Comparison of ENCODE assay signal across 1 cellular context in the genomic region with DNA sequence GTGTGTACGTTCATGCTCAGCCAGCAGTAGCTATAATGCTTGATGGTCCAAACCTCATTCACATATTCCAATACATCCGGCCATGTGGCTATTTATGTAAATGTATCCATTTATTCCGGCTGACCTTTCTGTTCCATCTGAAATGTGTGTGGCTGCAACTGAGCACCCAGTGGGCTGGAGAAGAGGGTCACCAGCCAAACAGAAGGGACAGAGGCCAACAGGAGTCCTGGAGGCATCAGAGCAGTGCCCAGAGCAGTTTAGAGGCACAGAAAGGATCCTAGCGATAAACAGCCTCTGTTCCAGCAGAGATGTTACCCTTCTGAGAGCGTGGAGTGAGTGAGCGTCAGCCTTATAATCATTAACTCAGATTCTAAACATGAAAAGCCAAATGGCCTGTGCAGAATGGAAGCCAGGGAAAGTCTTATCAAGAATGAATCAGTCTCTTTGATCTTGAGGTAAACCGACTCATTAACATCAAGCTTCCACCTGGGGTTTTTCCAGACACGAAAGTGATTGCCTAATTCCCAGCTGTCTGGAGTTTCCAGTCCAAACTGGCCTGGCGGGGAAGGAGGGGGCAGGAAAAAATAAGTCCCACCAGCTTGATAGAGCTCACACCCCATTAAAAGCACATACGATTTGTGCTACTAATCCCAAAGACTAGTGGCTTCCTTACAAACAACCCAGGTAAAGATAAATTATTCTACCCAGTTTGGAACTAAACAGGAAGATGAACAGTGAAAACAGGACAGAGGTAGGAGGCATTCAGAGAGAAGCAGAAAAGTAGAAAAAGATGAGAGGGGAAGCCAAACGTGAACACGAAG.
TF ChIP-seq lines count a peak whose summit lies in the region.

No MANE protein-coding gene starts in this region.

TF ChIP-seq in HepG2, 621 proteins besides CTCF, POLR2A, EP300 and RAD21 (continued from another document and continues in another):
- TF ChIP-seq, protein P1, sequence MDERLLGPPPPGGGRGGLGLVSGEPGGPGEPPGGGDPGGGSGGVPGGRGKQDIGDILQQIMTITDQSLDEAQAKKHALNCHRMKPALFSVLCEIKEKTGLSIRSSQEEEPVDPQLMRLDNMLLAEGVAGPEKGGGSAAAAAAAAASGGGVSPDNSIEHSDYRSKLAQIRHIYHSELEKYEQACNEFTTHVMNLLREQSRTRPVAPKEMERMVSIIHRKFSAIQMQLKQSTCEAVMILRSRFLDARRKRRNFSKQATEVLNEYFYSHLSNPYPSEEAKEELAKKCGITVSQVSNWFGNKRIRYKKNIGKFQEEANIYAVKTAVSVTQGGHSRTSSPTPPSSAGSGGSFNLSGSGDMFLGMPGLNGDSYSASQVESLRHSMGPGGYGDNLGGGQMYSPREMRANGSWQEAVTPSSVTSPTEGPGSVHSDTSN (CRISPR knock-in tag; IDR thresholded peaks at IDR 0.05), result no peak
- TF ChIP-seq ZNF629 (CRISPR knock-in tag; conservative IDR thresholded peaks at IDR 0.05), result no peak
- TF ChIP-seq ZKSCAN1 (IDR thresholded peaks at IDR 0.05; ENCODE audit: low read length), result peak; percentile 31; the same call in 1 of the 2 replicates
- TF ChIP-seq SAP130 (CRISPR knock-in tag; IDR thresholded peaks at IDR 0.05; ENCODE audit: low read depth), result peak; percentile 85; the same call in 1 of the 2 replicates
- peak; percentile 30; the same call in 1 of the 2 replicates for TF ChIP-seq GTF3A (CRISPR knock-in tag; conservative IDR thresholded peaks at IDR 0.05)
- TF ChIP-seq, protein P2, sequence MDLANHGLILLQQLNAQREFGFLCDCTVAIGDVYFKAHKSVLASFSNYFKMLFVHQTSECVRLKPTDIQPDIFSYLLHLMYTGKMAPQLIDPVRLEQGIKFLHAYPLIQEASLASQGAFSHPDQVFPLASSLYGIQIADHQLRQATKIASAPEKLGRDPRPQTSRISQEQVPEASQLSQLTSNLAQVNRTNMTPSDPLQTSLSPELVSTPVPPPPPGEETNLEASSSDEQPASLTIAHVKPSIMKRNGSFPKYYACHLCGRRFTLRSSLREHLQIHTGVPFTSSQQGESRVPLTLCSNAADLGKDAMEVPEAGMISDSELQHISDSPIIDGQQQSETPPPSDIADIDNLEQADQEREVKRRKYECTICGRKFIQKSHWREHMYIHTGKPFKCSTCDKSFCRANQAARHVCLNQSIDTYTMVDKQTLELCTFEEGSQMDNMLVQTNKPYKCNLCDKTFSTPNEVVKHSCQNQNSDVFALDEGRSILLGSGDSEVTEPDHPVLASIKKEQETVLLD (CRISPR knock-in tag; IDR thresholded peaks at IDR 0.05; ENCODE audit: low read depth), result no peak
- peak; percentile 66 for TF ChIP-seq POGZ (CRISPR knock-in tag; IDR thresholded peaks at IDR 0.05)
- no peak for TF ChIP-seq THYN1 (CRISPR knock-in tag; IDR thresholded peaks at IDR 0.05; ENCODE audit: borderline replicate concordance, low read depth)
- TF ChIP-seq ZNF747 (CRISPR knock-in tag; IDR thresholded peaks at IDR 0.05; ENCODE audit: borderline replicate concordance), result no peak
- peak; percentile 59; the same call in 1 of the 2 replicates for TF ChIP-seq DMAP1 (CRISPR knock-in tag; IDR thresholded peaks at IDR 0.05)
- TF ChIP-seq POLR2G (IDR thresholded peaks at IDR 0.05; ENCODE audit: low read depth, low read length), result peak; percentile 77
- no peak for TF ChIP-seq MTF1 (CRISPR knock-in tag; IDR thresholded peaks at IDR 0.05)
- TF ChIP-seq ZNF776 (CRISPR knock-in tag; IDR thresholded peaks at IDR 0.05), result no peak
- TF ChIP-seq, protein P3, sequence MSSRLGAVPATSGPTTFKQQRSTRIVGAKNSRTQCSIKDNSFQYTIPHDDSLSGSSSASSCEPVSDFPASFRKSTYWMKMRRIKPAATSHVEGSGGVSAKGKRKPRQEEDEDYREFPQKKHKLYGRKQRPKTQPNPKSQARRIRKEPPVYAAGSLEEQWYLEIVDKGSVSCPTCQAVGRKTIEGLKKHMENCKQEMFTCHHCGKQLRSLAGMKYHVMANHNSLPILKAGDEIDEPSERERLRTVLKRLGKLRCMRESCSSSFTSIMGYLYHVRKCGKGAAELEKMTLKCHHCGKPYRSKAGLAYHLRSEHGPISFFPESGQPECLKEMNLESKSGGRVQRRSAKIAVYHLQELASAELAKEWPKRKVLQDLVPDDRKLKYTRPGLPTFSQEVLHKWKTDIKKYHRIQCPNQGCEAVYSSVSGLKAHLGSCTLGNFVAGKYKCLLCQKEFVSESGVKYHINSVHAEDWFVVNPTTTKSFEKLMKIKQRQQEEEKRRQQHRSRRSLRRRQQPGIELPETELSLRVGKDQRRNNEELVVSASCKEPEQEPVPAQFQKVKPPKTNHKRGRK (CRISPR knock-in tag; IDR thresholded peaks at IDR 0.05), result no peak
- no peak for TF ChIP-seq SOX6 (IDR thresholded peaks at IDR 0.05)
- peak; percentile 90 for TF ChIP-seq SOX6 (CRISPR knock-in tag; IDR thresholded peaks at IDR 0.05)
- no peak for TF ChIP-seq ZNF660 (CRISPR knock-in tag; IDR thresholded peaks at IDR 0.05; ENCODE audit: borderline replicate concordance, low read depth)
- TF ChIP-seq HNRNPLL (IDR thresholded peaks at IDR 0.05; ENCODE audit: low read depth, low read length, poor library complexity, severe bottlenecking), result no peak
- TF ChIP-seq ZNF737 (CRISPR knock-in tag; IDR thresholded peaks at IDR 0.05; ENCODE audit: borderline replicate concordance), result no peak
- no peak for TF ChIP-seq MAFK (conservative IDR thresholded peaks at IDR 0.05 in 1 of 2, IDR thresholded peaks at IDR 0.05 in 1 of 2; ENCODE audit: low read length in 2 of 2)
- no peak for TF ChIP-seq ZNF234 (CRISPR knock-in tag; conservative IDR thresholded peaks at IDR 0.05)
- peak; percentile 77 for TF ChIP-seq SALL1 (CRISPR knock-in tag; IDR thresholded peaks at IDR 0.05)
- TF ChIP-seq HNRNPK (IDR thresholded peaks at IDR 0.05; ENCODE audit: low read depth, low read length, poor library complexity, severe bottlenecking), result no peak
- TF ChIP-seq, protein P4, sequence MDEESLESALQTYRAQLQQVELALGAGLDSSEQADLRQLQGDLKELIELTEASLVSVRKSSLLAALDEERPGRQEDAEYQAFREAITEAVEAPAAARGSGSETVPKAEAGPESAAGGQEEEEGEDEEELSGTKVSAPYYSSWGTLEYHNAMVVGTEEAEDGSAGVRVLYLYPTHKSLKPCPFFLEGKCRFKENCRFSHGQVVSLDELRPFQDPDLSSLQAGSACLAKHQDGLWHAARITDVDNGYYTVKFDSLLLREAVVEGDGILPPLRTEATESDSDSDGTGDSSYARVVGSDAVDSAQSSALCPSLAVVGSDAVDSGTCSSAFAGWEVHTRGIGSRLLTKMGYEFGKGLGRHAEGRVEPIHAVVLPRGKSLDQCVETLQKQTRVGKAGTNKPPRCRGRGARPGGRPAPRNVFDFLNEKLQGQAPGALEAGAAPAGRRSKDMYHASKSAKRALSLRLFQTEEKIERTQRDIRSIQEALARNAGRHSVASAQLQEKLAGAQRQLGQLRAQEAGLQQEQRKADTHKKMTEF (CRISPR knock-in tag; IDR thresholded peaks at IDR 0.05), result peak; percentile 90
- TF ChIP-seq MEIS2 (CRISPR knock-in tag; IDR thresholded peaks at IDR 0.05), result peak; percentile 26; the same call in 1 of the 2 replicates
- TF ChIP-seq ZFP36 (IDR thresholded peaks at IDR 0.05; ENCODE audit: borderline replicate concordance, low read depth, low read length, partially characterized antibody), result no peak
- no peak for TF ChIP-seq KLF9 (CRISPR knock-in tag; IDR thresholded peaks at IDR 0.05; ENCODE audit: low read depth)
- peak; percentile 38; the same call in 1 of the 2 replicates for TF ChIP-seq KDM4B (CRISPR knock-in tag; IDR thresholded peaks at IDR 0.05)
- TF ChIP-seq, protein P5, sequence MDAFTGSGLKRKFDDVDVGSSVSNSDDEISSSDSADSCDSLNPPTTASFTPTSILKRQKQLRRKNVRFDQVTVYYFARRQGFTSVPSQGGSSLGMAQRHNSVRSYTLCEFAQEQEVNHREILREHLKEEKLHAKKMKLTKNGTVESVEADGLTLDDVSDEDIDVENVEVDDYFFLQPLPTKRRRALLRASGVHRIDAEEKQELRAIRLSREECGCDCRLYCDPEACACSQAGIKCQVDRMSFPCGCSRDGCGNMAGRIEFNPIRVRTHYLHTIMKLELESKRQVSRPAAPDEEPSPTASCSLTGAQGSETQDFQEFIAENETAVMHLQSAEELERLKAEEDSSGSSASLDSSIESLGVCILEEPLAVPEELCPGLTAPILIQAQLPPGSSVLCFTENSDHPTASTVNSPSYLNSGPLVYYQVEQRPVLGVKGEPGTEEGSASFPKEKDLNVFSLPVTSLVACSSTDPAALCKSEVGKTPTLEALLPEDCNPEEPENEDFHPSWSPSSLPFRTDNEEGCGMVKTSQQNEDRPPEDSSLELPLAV (CRISPR knock-in tag; conservative IDR thresholded peaks at IDR 0.05; ENCODE audit: low read depth), result no peak
- peak; percentile 65; the same call in 1 of the 2 replicates for TF ChIP-seq GMEB1 (CRISPR knock-in tag; IDR thresholded peaks at IDR 0.05; ENCODE audit: borderline replicate concordance)
- no peak for TF ChIP-seq TGIF2 (CRISPR knock-in tag; IDR thresholded peaks at IDR 0.05)
- TF ChIP-seq ZNF530 (CRISPR knock-in tag; IDR thresholded peaks at IDR 0.05; ENCODE audit: low read depth), result no peak
- no peak for TF ChIP-seq ZNF282 (IDR thresholded peaks at IDR 0.05; ENCODE audit: partially characterized antibody)
- peak; percentile 81 for TF ChIP-seq PPARG (CRISPR knock-in tag; conservative IDR thresholded peaks at IDR 0.05)
- TF ChIP-seq ZNF709 (CRISPR knock-in tag; IDR thresholded peaks at IDR 0.05), result no peak
- peak in 1 of 2 experiments; percentile 45; a peak in 1 of 4 replicates for TF ChIP-seq ATF4 (CRISPR knock-in tag; IDR thresholded peaks at IDR 0.05)
- TF ChIP-seq MTA1 (CRISPR knock-in tag; IDR thresholded peaks at IDR 0.05; ENCODE audit: borderline replicate concordance), result no peak
- peak; percentile 73; the same call in 1 of the 2 replicates for TF ChIP-seq HOXD1 (CRISPR knock-in tag; IDR thresholded peaks at IDR 0.05)
- TF ChIP-seq THAP11 (CRISPR knock-in tag; IDR thresholded peaks at IDR 0.05), result peak; percentile 64; the same call in 1 of the 2 replicates
- TF ChIP-seq MED13 (CRISPR knock-in tag; IDR thresholded peaks at IDR 0.05), result 0 out of 2 replicates have a peak, but pooled peaks have one; percentile 64
- TF ChIP-seq ZNF337 (CRISPR knock-in tag; IDR thresholded peaks at IDR 0.05; ENCODE audit: borderline replicate concordance, low read depth), result 0 out of 2 replicates have a peak, but pooled peaks have one; percentile 37
- TF ChIP-seq ZC3H13 (CRISPR knock-in tag; IDR thresholded peaks at IDR 0.05), result no peak
- no peak for TF ChIP-seq ZNF678 (CRISPR knock-in tag; IDR thresholded peaks at IDR 0.05)
- peak; percentile 37; the same call in 1 of the 2 replicates for TF ChIP-seq THRA (CRISPR knock-in tag; IDR thresholded peaks at IDR 0.05; ENCODE audit: borderline replicate concordance)
- TF ChIP-seq CSRNP1 (CRISPR knock-in tag; IDR thresholded peaks at IDR 0.05), result 0 out of 2 replicates have a peak, but pooled peaks have one; percentile 58
- TF ChIP-seq, protein P6, sequence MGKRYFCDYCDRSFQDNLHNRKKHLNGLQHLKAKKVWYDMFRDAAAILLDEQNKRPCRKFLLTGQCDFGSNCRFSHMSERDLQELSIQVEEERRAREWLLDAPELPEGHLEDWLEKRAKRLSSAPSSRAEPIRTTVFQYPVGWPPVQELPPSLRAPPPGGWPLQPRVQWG (CRISPR knock-in tag; IDR thresholded peaks at IDR 0.05; ENCODE audit: borderline replicate concordance, low read depth), result no peak
- no peak for TF ChIP-seq POLR2AphosphoS2 (IDR thresholded peaks at IDR 0.05; ENCODE audit: low read depth, low read length)
- no peak for TF ChIP-seq ZNF569 (CRISPR knock-in tag; IDR thresholded peaks at IDR 0.05; ENCODE audit: borderline replicate concordance)
